In the genomic region with DNA sequence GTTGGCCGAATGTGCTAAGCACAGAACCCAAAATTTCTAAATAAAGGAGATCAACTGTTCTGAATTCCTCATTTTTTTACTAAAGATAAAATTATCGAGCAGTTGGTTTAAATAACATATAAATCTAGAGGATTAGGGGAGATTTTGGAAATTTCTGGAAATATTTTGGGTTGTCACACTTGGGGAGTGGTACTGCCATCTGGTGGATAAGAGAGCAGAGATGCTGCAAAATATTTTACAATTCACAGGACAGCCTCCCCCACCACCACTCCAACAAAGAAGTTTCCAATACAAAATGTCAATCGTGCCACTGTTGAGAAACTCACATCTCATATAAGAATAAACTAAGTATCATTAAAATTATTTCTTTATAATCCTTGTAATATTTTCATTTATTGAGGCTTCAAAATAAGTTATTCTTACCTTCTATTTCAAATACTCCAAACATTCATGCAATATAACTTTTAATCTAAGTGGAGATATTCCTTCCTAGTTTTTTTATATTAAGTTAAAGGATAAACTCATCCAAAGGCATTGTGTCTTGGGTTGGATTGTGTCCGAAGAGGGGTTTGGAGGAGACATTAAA, we compare ENCODE assay signal across 9 cellular contexts. TPM values are rescaled to one million over a fixed set of nuclear protein-coding genes. Genes with fewer than 3 reads are reported as not detected.
DNase-seq lines count a peak whose midpoint lies in the region; ATAC-seq and TF ChIP-seq lines count a peak whose summit lies in the region.
"Had no signal": no experiment of that assay in that cellular context is flagged by ENCODE, and none has a peak within 500 bp of the region (broad histone marks: within the 10 kb centered on the region; RNA-seq: fewer than 3 reads in every experiment).

No MANE protein-coding gene starts in this region.

- DNase-seq in Ammon's horn (ENCODE audit: low spot score): peak; percentile 56
- peak; percentile 26 for DNase-seq in HuH-7 (ENCODE audit: low spot score)
- DNase-seq in kidney epithelial cell (ENCODE audit: low read depth): no peak
- DNase-seq in HK-2 (ENCODE audit: unreplicated experiment): no peak
- DNase-seq in activated naive CD4-positive, alpha-beta T cell treated with anti-CD3 and anti-CD28 coated beads for 36 hours: no peak

- TF ChIP-seq CTCF in brain (conservative IDR thresholded peaks at IDR 0.05) (peak; percentile 78 to 80), kidney epithelial cell (IDR thresholded peaks at IDR 0.05; ENCODE audit: insufficient read depth, low read length, poor library complexity, severe bottlenecking) (peak; percentile 62)

- H3K27me3 ChIP-seq in kidney epithelial cell (ENCODE audit: control insufficient read depth, insufficient read depth, low read length): no peaks in the 10 kb centered on the region

- no peak overlapping the region for H3K27ac Mint-ChIP-seq in brain
- no peak overlapping the region for H3K27ac Mint-ChIP-seq in activated naive CD4-positive, alpha-beta T cell treated with anti-CD3 and anti-CD28 coated beads for 36 hours
- H3K27ac Mint-ChIP-seq: stimulated activated naive CD8-positive, alpha-beta T cell treated with anti-CD3 and anti-CD28 coated beads, Interleukin-15, Interleukin-2, amounts not matched to agents 100 ng/mL and 50 ng/mL, for 24 hours had no signal

- ATAC-seq in GM21723 (IDR thresholded peaks at IDR 0.05; ENCODE audit: unreplicated experiment) (no peak), HG03521 (IDR thresholded peaks at IDR 0.05; ENCODE audit: unreplicated experiment) (no peak)

- H3K4me3 ChIP-seq in kidney epithelial cell (ENCODE audit: low read depth, low read length): no peak overlapping the region

- CTCF ChIA-PET in activated naive CD4-positive, alpha-beta T cell treated with anti-CD3 and anti-CD28 coated beads for 36 hours (lab: Charles Lee): interaction anchor here (1.1 kb wide), 1 partner anchor 117 kb away, joined by 3 read pairs; no protein-coding TSS in a partner anchor

- no peak overlapping the region for H3K4me3 Mint-ChIP-seq in brain
- no peak overlapping the region for H3K4me3 Mint-ChIP-seq in activated naive CD4-positive, alpha-beta T cell treated with anti-CD3 and anti-CD28 coated beads for 36 hours
- H3K4me3 Mint-ChIP-seq: stimulated activated naive CD8-positive, alpha-beta T cell treated with anti-CD3 and anti-CD28 coated beads, Interleukin-15, Interleukin-2, amounts not matched to agents 100 ng/mL and 50 ng/mL, for 24 hours had no signal

- no peaks in the 10 kb centered on the region for H3K4me1 Mint-ChIP-seq in brain
- no peaks in the 10 kb centered on the region for H3K4me1 Mint-ChIP-seq in activated naive CD4-positive, alpha-beta T cell treated with anti-CD3 and anti-CD28 coated beads for 36 hours (ENCODE audit: low read depth)

- intact Hi-C loops in activated naive CD4-positive, alpha-beta T cell treated with anti-CD3 and anti-CD28 coated beads for 36 hours (cut with micrococcal nuclease): loop anchor here (5.0 kb wide), 1 partner anchor 195 kb away; no protein-coding TSS in a partner anchor

- H3K36me3 Mint-ChIP-seq in brain: no peaks in the 10 kb centered on the region
- H3K36me3 Mint-ChIP-seq in activated naive CD4-positive, alpha-beta T cell treated with anti-CD3 and anti-CD28 coated beads for 36 hours (ENCODE audit: low read depth): no peaks in the 10 kb centered on the region

- no peaks in the 10 kb centered on the region for H3K36me3 ChIP-seq in kidney epithelial cell (ENCODE audit: control insufficient read depth, insufficient read depth, low read length)

- peaks cover 0 to 3% (median 0%) of the 10 kb centered on the region in 5 experiments for H3K9me3 Mint-ChIP-seq in brain
- H3K9me3 Mint-ChIP-seq in activated naive CD4-positive, alpha-beta T cell treated with anti-CD3 and anti-CD28 coated beads for 36 hours: peaks cover 3% of the 10 kb centered on the region
- H3K9me3 Mint-ChIP-seq: stimulated activated naive CD8-positive, alpha-beta T cell treated with anti-CD3 and anti-CD28 coated beads, Interleukin-15, Interleukin-2, amounts not matched to agents 100 ng/mL and 50 ng/mL, for 24 hours had no signal

- H3K27me3 Mint-ChIP-seq in brain: no peaks in the 10 kb centered on the region
- peaks cover 4% of the 10 kb centered on the region for H3K27me3 Mint-ChIP-seq in activated naive CD4-positive, alpha-beta T cell treated with anti-CD3 and anti-CD28 coated beads for 36 hours (ENCODE audit: low read depth)
- H3K27me3 Mint-ChIP-seq: stimulated activated naive CD8-positive, alpha-beta T cell treated with anti-CD3 and anti-CD28 coated beads, Interleukin-15, Interleukin-2, amounts not matched to agents 100 ng/mL and 50 ng/mL, for 24 hours had no signal

RNA-seq across cellular contexts. Expression of a gene that starts 17.0 kb away (rescaled TPM):
- 6.1 TPM for polyA plus RNA-seq in brain (ENCODE audit: insufficient read depth, low read depth, low replicate concordance)
- not detected in 2 replicates for total RNA-seq in kidney epithelial cell
- not detected for total RNA-seq in activated naive CD4-positive, alpha-beta T cell treated with anti-CD3 and anti-CD28 coated beads for 36 hours

Comparison
In these comparisons a context has a peak if more than half of its experiments do, and no peak if none do; other contexts are left out.
1. DNase-seq: peak in Ammon's horn (single experiment) and HuH-7 (single experiment); none in kidney epithelial cell (single experiment), HK-2 (single experiment) and activated naive CD4-positive, alpha-beta T cell treated with anti-CD3 and anti-CD28 coated beads for 36 hours (single experiment).